16 cellular contexts compared by ENCODE assay signal in genomic region chr15:45612790-45613415, GRCh38. TPM values are rescaled to one million over a fixed set of nuclear protein-coding genes. Genes with fewer than 3 reads are reported as not detected.
DNase-seq lines count a peak whose midpoint lies in the region; ATAC-seq, FAIRE-seq and TF ChIP-seq lines count a peak whose summit lies in the region.
"Had no signal": no experiment of that assay in that cellular context is flagged by ENCODE, and none has a peak within 500 bp of the region (broad histone marks: within the 10 kb centered on the region; RNA-seq: fewer than 3 reads in every experiment).

No MANE protein-coding gene starts in this region.

- no peaks in the 10 kb centered on the region for H3K27me3 Mint-ChIP-seq in activated T-helper 17 cell treated with anti-CD3 and anti-CD28 coated beads, Interleukin-2, amount 50 U/mL, for 72 hours
- H3K27me3 Mint-ChIP-seq in nephron progenitor cell (ENCODE audit: low read depth, poor library complexity) = no peaks in the 10 kb centered on the region
- H3K27me3 Mint-ChIP-seq: activated naive CD4-positive, alpha-beta T cell treated with anti-CD3 and anti-CD28 coated beads, Interleukin-2, amount 50 U/mL, for 24 hours had no signal

- DNase-seq in GM12892 (ENCODE audit: insufficient read length) (no peak), kidney glomerular epithelial cell (lab: John Stamatoyannopoulos, UW) (peak; percentile 35), nephron progenitor cell (no peak)
- no peak for DNase-seq in stimulated activated CD4-positive, alpha-beta T cell treated with anti-CD3 and anti-CD28 coated beads, Interleukin-2, amount 100 ng/mL, for 24 hours
- DNase-seq: effector memory CD4-positive, alpha-beta T cell; H9; left colon; NCI-H1105 treated with DMSO at 0.1 percent for 48 hours; transverse colon had no signal

- no peaks in the 10 kb centered on the region for H3K9me3 Mint-ChIP-seq in activated T-helper 17 cell treated with anti-CD3 and anti-CD28 coated beads, Interleukin-2, amount 50 U/mL, for 72 hours
- no peaks in the 10 kb centered on the region for H3K9me3 Mint-ChIP-seq in nephron progenitor cell
- H3K9me3 Mint-ChIP-seq: activated naive CD4-positive, alpha-beta T cell treated with anti-CD3 and anti-CD28 coated beads, Interleukin-2, amount 50 U/mL, for 24 hours; H9; WTC11 had no signal

- peak overlapping the region; percentile 51 for H3K27ac Mint-ChIP-seq in activated T-helper 17 cell treated with anti-CD3 and anti-CD28 coated beads, Interleukin-2, amount 50 U/mL, for 72 hours
- no peak overlapping the region for H3K27ac Mint-ChIP-seq in nephron progenitor cell
- H3K27ac Mint-ChIP-seq: activated naive CD4-positive, alpha-beta T cell treated with anti-CD3 and anti-CD28 coated beads, Interleukin-2, amount 50 U/mL, for 24 hours; WTC11 had no signal

- peak overlapping the region; percentile 40 for H3K4me3 Mint-ChIP-seq in activated T-helper 17 cell treated with anti-CD3 and anti-CD28 coated beads, Interleukin-2, amount 50 U/mL, for 72 hours
- no peak overlapping the region for H3K4me3 Mint-ChIP-seq in nephron progenitor cell
- H3K4me3 Mint-ChIP-seq: activated naive CD4-positive, alpha-beta T cell treated with anti-CD3 and anti-CD28 coated beads, Interleukin-2, amount 50 U/mL, for 24 hours; H9; WTC11 had no signal

- peak; percentile 14 for FAIRE-seq in GM12892 (lab: Jason Lieb, UNC)
- FAIRE-seq: GM18507 had no signal

- H3K4me1 Mint-ChIP-seq in activated T-helper 17 cell treated with anti-CD3 and anti-CD28 coated beads, Interleukin-2, amount 50 U/mL, for 72 hours = peaks cover 6% of the 10 kb centered on the region
- no peaks in the 10 kb centered on the region for H3K4me1 Mint-ChIP-seq in nephron progenitor cell
- H3K4me1 Mint-ChIP-seq: activated naive CD4-positive, alpha-beta T cell treated with anti-CD3 and anti-CD28 coated beads, Interleukin-2, amount 50 U/mL, for 24 hours; WTC11 had no signal

- ATAC-seq in HG03354 (IDR thresholded peaks at IDR 0.05; ENCODE audit: poor library complexity, severe bottlenecking, unreplicated experiment) = peak; percentile 51
- ATAC-seq in activated T-helper 17 cell treated with anti-CD3 and anti-CD28 coated beads, Interleukin-2, amount 50 U/mL, for 72 hours (replicated peaks) = peak; percentile 70
- no peak for ATAC-seq in HG03025 (IDR thresholded peaks at IDR 0.05; ENCODE audit: low FRiP score, unreplicated experiment)
- no peak for ATAC-seq in HG02970 (IDR thresholded peaks at IDR 0.05; ENCODE audit: low FRiP score, unreplicated experiment)
- ATAC-seq: left colon, WTC11 had no signal

- peaks cover 21% of the 10 kb centered on the region for H3K36me3 Mint-ChIP-seq in activated T-helper 17 cell treated with anti-CD3 and anti-CD28 coated beads, Interleukin-2, amount 50 U/mL, for 72 hours (ENCODE audit: low read depth)
- H3K36me3 Mint-ChIP-seq in nephron progenitor cell (ENCODE audit: low read depth) = peaks cover 9% of the 10 kb centered on the region
- H3K36me3 Mint-ChIP-seq: activated naive CD4-positive, alpha-beta T cell treated with anti-CD3 and anti-CD28 coated beads, Interleukin-2, amount 50 U/mL, for 24 hours; WTC11 had no signal

- no peak for TF ChIP-seq POLR2A in GM12892 (IDR thresholded peaks at IDR 0.05; ENCODE audit: low read depth, low read length)

- TF ChIP-seq CTCF in nephron progenitor cell (IDR thresholded peaks at IDR 0.05) = no peak

RNA-seq across cellular contexts. Expression of gene SQOR, which starts 21.9 kb away (rescaled TPM):
- polyA plus RNA-seq in GM12892 (2012; ENCODE audit: missing spikeins) = 38.4 TPM
- 100 to 1,000 TPM; 129 to 275 TPM for total RNA-seq in activated T-helper 17 cell treated with anti-CD3 and anti-CD28 coated beads, Interleukin-2, amount 50 U/mL, for 72 hours

RNA-seq across cellular contexts. Expression of gene BLOC1S6, which starts 25.7 kb away (rescaled TPM):
- 40.7 TPM for polyA plus RNA-seq in GM12892 (2012; ENCODE audit: missing spikeins)
- 10 to 100 TPM; 43.7 to 54.5 TPM for total RNA-seq in activated T-helper 17 cell treated with anti-CD3 and anti-CD28 coated beads, Interleukin-2, amount 50 U/mL, for 72 hours

Comparison
In these comparisons a context has a peak if more than half of its experiments do, and no peak if none do; other contexts are left out.
1. ATAC-seq: peak in HG03354 (single experiment) and activated T-helper 17 cell treated with anti-CD3 and anti-CD28 coated beads, Interleukin-2, amount 50 U/mL, for 72 hours (single experiment); none in HG03025 (single experiment) and HG02970 (single experiment).